Comparison of ENCODE assay signal across 11 cellular contexts in genomic region chr3:157082305-157082981, GRCh38.
DNase-seq lines count a peak whose midpoint lies in the region; ATAC-seq, FAIRE-seq and TF ChIP-seq lines count a peak whose summit lies in the region.
"Had no signal": no experiment of that assay in that cellular context is flagged by ENCODE, and none has a peak within 500 bp of the region (broad histone marks: within the 10 kb centered on the region; RNA-seq: fewer than 3 reads in every experiment).

No MANE protein-coding gene starts in this region.

- H3K4me1 Mint-ChIP-seq in MCF 10A (ENCODE audit: insufficient read depth, unreplicated experiment) = peaks cover 26% of the 10 kb centered on the region
- H3K4me1 Mint-ChIP-seq in astrocyte (ENCODE audit: low read depth, unreplicated experiment) = peaks cover 36% of the 10 kb centered on the region

- peak overlapping the region; percentile 75 for H3K9ac ChIP-seq in astrocyte (ENCODE audit: low read length)

- H4K20me1 ChIP-seq in astrocyte (ENCODE audit: insufficient read depth, low read length) = no peaks in the 10 kb centered on the region

- POLR2A ChIA-PET in MCF 10A (lab: Yijun Ruan, JAX) = interaction anchor here (0.7 to 4.0 kb wide), 34 partner anchors 9 to 538 kb away, joined by 3 to 119 read pairs (median 6); partner anchors contain the start of genes CCNL1, LEKR1, SSR3 and TIPARP

- H3K4me3 Mint-ChIP-seq in MCF 10A (ENCODE audit: unreplicated experiment) (no peak overlapping the region), astrocyte (ENCODE audit: unreplicated experiment) (no peak overlapping the region)
- H3K4me3 Mint-ChIP-seq: stimulated activated naive CD8-positive, alpha-beta T cell treated with anti-CD3 and anti-CD28 coated beads, Interleukin-15, Interleukin-2, amounts not matched to agents 100 ng/mL and 50 ng/mL, for 24 hours had no signal

- FAIRE-seq in astrocyte (lab: Jason Lieb, UNC) = no peak

- no peak overlapping the region for H3K4me3 ChIP-seq in breast epithelium
- H3K4me3 ChIP-seq in astrocyte (ENCODE audit: insufficient read depth, low read depth, low read length) = peak overlapping the region; percentile 28
- H3K4me3 ChIP-seq in kidney epithelial cell (ENCODE audit: low read depth, low read length) = no peak overlapping the region
- H3K4me3 ChIP-seq in thymus (ENCODE audit: low read length) = no peak overlapping the region
- H3K4me3 ChIP-seq: ovary had no signal

- H3K27me3 Mint-ChIP-seq in MCF 10A (ENCODE audit: insufficient read depth, unreplicated experiment) (no peaks in the 10 kb centered on the region), astrocyte (ENCODE audit: low read depth, unreplicated experiment) (no peaks in the 10 kb centered on the region)
- H3K27me3 Mint-ChIP-seq: stimulated activated naive CD8-positive, alpha-beta T cell treated with anti-CD3 and anti-CD28 coated beads, Interleukin-15, Interleukin-2, amounts not matched to agents 100 ng/mL and 50 ng/mL, for 24 hours had no signal

- H3K9me3 Mint-ChIP-seq in MCF 10A (ENCODE audit: unreplicated experiment) = no peaks in the 10 kb centered on the region
- no peaks in the 10 kb centered on the region for H3K9me3 Mint-ChIP-seq in astrocyte (ENCODE audit: unreplicated experiment)
- H3K9me3 Mint-ChIP-seq: stimulated activated naive CD8-positive, alpha-beta T cell treated with anti-CD3 and anti-CD28 coated beads, Interleukin-15, Interleukin-2, amounts not matched to agents 100 ng/mL and 50 ng/mL, for 24 hours had no signal

- H3K27me3 ChIP-seq in breast epithelium = no peaks in the 10 kb centered on the region
- H3K27me3 ChIP-seq in astrocyte (ENCODE audit: insufficient read depth, low read length) = no peaks in the 10 kb centered on the region
- no peaks in the 10 kb centered on the region for H3K27me3 ChIP-seq in kidney epithelial cell (ENCODE audit: control insufficient read depth, insufficient read depth, low read length)
- no peaks in the 10 kb centered on the region for H3K27me3 ChIP-seq in thymus (ENCODE audit: control insufficient read depth, insufficient read depth)
- H3K27me3 ChIP-seq: BE2C, ovary had no signal

- BruUV-seq in MCF 10A (replicated peaks; lab: Mats Ljungman, UMichigan) = no TSS peak

- H3K79me2 ChIP-seq in astrocyte (ENCODE audit: insufficient read depth, low read length) = no peaks in the 10 kb centered on the region

- TF ChIP-seq CTCF in MCF 10A (IDR thresholded peaks at IDR 0.05; ENCODE audit: unreplicated experiment) = no peak
- TF ChIP-seq CTCF in breast epithelium (IDR thresholded peaks at IDR 0.05) = no peak
- TF ChIP-seq CTCF in astrocyte (IDR thresholded peaks at IDR 0.05; ENCODE audit: insufficient read depth, low read depth, low read length) = no peak
- no peak for TF ChIP-seq CTCF in kidney epithelial cell (IDR thresholded peaks at IDR 0.05; ENCODE audit: insufficient read depth, low read length, poor library complexity, severe bottlenecking)

- H3K27ac Mint-ChIP-seq in MCF 10A (ENCODE audit: low read depth, unreplicated experiment) (peak overlapping the region; percentile 94), astrocyte (ENCODE audit: unreplicated experiment) (peak overlapping the region; percentile 77)

- no peak overlapping the region for H3K27ac ChIP-seq in breast epithelium
- H3K27ac ChIP-seq in astrocyte (ENCODE audit: low read depth, low read length) = peak overlapping the region; percentile 64
- peak overlapping the region; percentile 8 for H3K27ac ChIP-seq in thymus (ENCODE audit: low read depth)
- H3K27ac ChIP-seq: ovary had no signal

- H3K9me3 ChIP-seq in breast epithelium (no peaks in the 10 kb centered on the region), astrocyte (ENCODE audit: insufficient read depth, low read depth, low read length) (no peaks in the 10 kb centered on the region), thymus (ENCODE audit: control insufficient read depth) (no peaks in the 10 kb centered on the region)
- H3K9me3 ChIP-seq: BE2C, ovary had no signal

- WGBS in thymus = 90% methylated on average over 11 of the region's 11 CpGs

- ATAC-seq in GM19455 (IDR thresholded peaks at IDR 0.05; ENCODE audit: unreplicated experiment) = no peak

- no peak for TF ChIP-seq POLR2A in breast epithelium (IDR thresholded peaks at IDR 0.05)

- H3K36me3 Mint-ChIP-seq in MCF 10A (ENCODE audit: insufficient read depth, unreplicated experiment) (no peaks in the 10 kb centered on the region), astrocyte (ENCODE audit: low read depth, unreplicated experiment) (no peaks in the 10 kb centered on the region)

- CTCF ChIA-PET in MCF 10A (lab: Yijun Ruan, JAX) = interaction anchor here (0.5 to 13.3 kb wide), 51 partner anchors 9 to 1066 kb away, joined by 3 to 260 read pairs (median 5); partner anchors contain the start of genes SSR3 and TIPARP

- no peak overlapping the region for H2AFZ ChIP-seq in astrocyte (ENCODE audit: low read depth, low read length)

- H3K36me3 ChIP-seq in breast epithelium (no peaks in the 10 kb centered on the region), astrocyte (ENCODE audit: insufficient read depth, low read length) (no peaks in the 10 kb centered on the region), kidney epithelial cell (ENCODE audit: control insufficient read depth, insufficient read depth, low read length) (no peaks in the 10 kb centered on the region), thymus (ENCODE audit: control insufficient read depth, insufficient read depth) (no peaks in the 10 kb centered on the region)
- H3K36me3 ChIP-seq: BE2C, ovary had no signal

- peak; percentile 78 for DNase-seq in MCF 10A (ENCODE audit: unreplicated experiment)
- no peak for DNase-seq in breast epithelium (ENCODE audit: low spot score in 2 of 2)
- peak; percentile 85 for DNase-seq in astrocyte (ENCODE audit: low read depth)
- DNase-seq in kidney epithelial cell (ENCODE audit: low read depth) = peak; percentile 79
- DNase-seq in DMS153 treated with DMSO at 0.1 percent for 48 hours (lab: John Stamatoyannopoulos, UW; ENCODE audit: unreplicated experiment) = no peak
- DNase-seq in HuH-7.5 (ENCODE audit: low spot score) = no peak

- H3K4me1 ChIP-seq in breast epithelium (peaks cover 0 to 5% of the 10 kb centered on the region in 2 donors), astrocyte (ENCODE audit: insufficient read depth, low read length) (peaks cover 34% of the 10 kb centered on the region), thymus (ENCODE audit: control insufficient read depth, insufficient read depth, low read length) (no peaks in the 10 kb centered on the region)

- peak overlapping the region; percentile 68 for H3K4me2 ChIP-seq in astrocyte (ENCODE audit: low read length)

- intact Hi-C loops in MCF 10A (cut with micrococcal nuclease) (loop anchor here (5.0 to 10.0 kb wide), 2 partner anchors 298 to 360 kb away; no protein-coding TSS in a partner anchor), breast epithelium (cut with DNase I; ENCODE audit: low total_unique reads) (loop anchor here (10.0 kb wide), 1 partner anchor 408 kb away; the partner anchor contains the start of gene TIPARP)

Comparison
In these comparisons a context has a peak if more than half of its experiments do, and no peak if none do; other contexts are left out.
1. DNase-seq: peak in MCF 10A (single experiment), astrocyte (single experiment) and kidney epithelial cell (single experiment); none in breast epithelium (0 of 2), DMS153 treated with DMSO at 0.1 percent for 48 hours (single experiment) and HuH-7.5 (single experiment).
2. H3K27ac ChIP-seq: peak in astrocyte (single experiment) and thymus (single experiment); none in breast epithelium (0 of 2).